In the genomic region with DNA sequence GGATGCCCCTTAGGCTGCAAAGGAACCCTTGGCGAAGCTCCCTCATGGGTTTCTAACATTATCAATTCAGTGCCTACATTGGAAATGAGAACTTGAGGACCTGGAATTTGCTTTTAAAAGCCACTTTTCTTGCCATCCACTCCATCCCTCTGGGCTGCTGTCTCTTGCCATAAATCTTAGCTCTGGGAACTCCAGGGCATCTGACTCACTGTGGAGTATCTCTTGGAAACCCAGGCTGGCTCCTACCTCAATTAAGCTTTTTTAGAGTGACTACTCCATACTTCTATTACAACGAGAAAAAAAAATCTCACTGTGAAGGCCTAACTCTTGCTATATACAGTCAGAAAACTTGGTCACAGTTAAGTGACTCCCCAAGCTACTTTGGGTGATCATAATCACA, we compare ENCODE assay signal across 18 cellular contexts.
A peak's percentile ranks its signal among the peaks of the same experiment; 100 is the strongest.
DNase-seq lines count a peak whose midpoint lies in the region; ATAC-seq, FAIRE-seq and TF ChIP-seq lines count a peak whose summit lies in the region.
"Had no signal": no experiment of that assay in that cellular context is flagged by ENCODE, and none has a peak within 500 bp of the region (broad histone marks: within the 10 kb centered on the region; RNA-seq: fewer than 3 reads in every experiment).

No MANE protein-coding gene starts in this region.

- no peaks in the 10 kb centered on the region for H3K27me3 Mint-ChIP-seq in activated naive CD4-positive, alpha-beta T cell treated with anti-CD3 and anti-CD28 coated beads, Interleukin-2, amount 10 ng/mL, durations not matched to agents 7 days and 5 days
- H3K27me3 Mint-ChIP-seq: CD4-positive, alpha-beta memory T cell; T-helper 17 cell had no signal

- CTCF ChIA-PET in AG04449 (lab: Yijun Ruan, JAX): interaction anchor here (0.6 kb wide), 1 partner anchor 20 kb away, joined by 3 read pairs; no protein-coding TSS in a partner anchor
- CTCF ChIA-PET in activated naive CD4-positive, alpha-beta T cell treated with anti-CD3 and anti-CD28 coated beads, Interleukin-2, amount 10 ng/mL, durations not matched to agents 7 days and 5 days (lab: Charles Lee): no interaction called here

- H3K4me1 ChIP-seq in mesenchymal stem cell (ENCODE audit: control insufficient read depth, insufficient read depth, low read depth, low read length): no peaks in the 10 kb centered on the region
- H3K4me1 ChIP-seq: HAP-1 had no signal

- no peak overlapping the region for H3K4me3 Mint-ChIP-seq in activated naive CD4-positive, alpha-beta T cell treated with anti-CD3 and anti-CD28 coated beads, Interleukin-2, amount 10 ng/mL, durations not matched to agents 7 days and 5 days
- H3K4me3 Mint-ChIP-seq: B cell; CD4-positive, alpha-beta memory T cell; IgD-negative memory B cell; T-helper 17 cell had no signal

- no peaks in the 10 kb centered on the region for H3K36me3 ChIP-seq in mesenchymal stem cell (ENCODE audit: control insufficient read depth in 1 of 2, insufficient read depth in 2 of 2, low read depth in 1 of 2, low read length in 2 of 2)
- H3K36me3 ChIP-seq: HAP-1 had no signal

- H2BK12ac ChIP-seq in mesenchymal stem cell (ENCODE audit: low read length in 2 of 2): no peak overlapping the region

- H4K8ac ChIP-seq in mesenchymal stem cell (ENCODE audit: low read length): no peak overlapping the region

- H3K9me3 ChIP-seq in mesenchymal stem cell (ENCODE audit: control insufficient read depth, low read length): no peaks in the 10 kb centered on the region
- H3K9me3 ChIP-seq: HAP-1 had no signal

- no peak overlapping the region for H2BK15ac ChIP-seq in mesenchymal stem cell (ENCODE audit: low read depth, poor library complexity, severe bottlenecking)

- no peak overlapping the region for H3K9ac ChIP-seq in mesenchymal stem cell (ENCODE audit: low read length)

- no peak for TF ChIP-seq CTCF in AG04449 (IDR thresholded peaks at IDR 0.05; ENCODE audit: insufficient read depth, low read length, missing control alignments)

- H2BK120ac ChIP-seq in mesenchymal stem cell (ENCODE audit: low read depth, low read length): no peak overlapping the region

- H3K14ac ChIP-seq in mesenchymal stem cell (ENCODE audit: low read length in 2 of 2): no peak overlapping the region

- H2AFZ ChIP-seq in mesenchymal stem cell (ENCODE audit: low read depth, low read length): no peak overlapping the region

- H3K4me2 ChIP-seq in mesenchymal stem cell (ENCODE audit: low read length, poor library complexity, severe bottlenecking): no peak overlapping the region

- ATAC-seq in SK-N-SH treated with all-trans-retinoic acid at 6 μM for 48 hours: peak; percentile 94
- no peak for ATAC-seq in GM21515 (IDR thresholded peaks at IDR 0.05; ENCODE audit: unreplicated experiment)
- ATAC-seq: Right ventricle myocardium inferior, T-helper 17 cell had no signal

- H2BK5ac ChIP-seq in mesenchymal stem cell (ENCODE audit: low read depth, low read length, poor library complexity, severe bottlenecking): no peak overlapping the region

- no peak for FAIRE-seq in HTR-8/SVneo (lab: Jason Lieb, UNC)

- H3K4me1 Mint-ChIP-seq in activated naive CD4-positive, alpha-beta T cell treated with anti-CD3 and anti-CD28 coated beads, Interleukin-2, amount 10 ng/mL, durations not matched to agents 7 days and 5 days: no peaks in the 10 kb centered on the region
- H3K4me1 Mint-ChIP-seq: B cell; CD4-positive, alpha-beta memory T cell; T-helper 17 cell had no signal

- H3K4me3 ChIP-seq in AG04449 (ENCODE audit: low read depth, low read length) (no peak overlapping the region), mesenchymal stem cell (ENCODE audit: insufficient read depth in 1 of 2, low read depth in 1 of 2, low read length in 2 of 2) (no peak overlapping the region)
- H3K4me3 ChIP-seq: HAP-1 had no signal

- H3K18ac ChIP-seq in mesenchymal stem cell (ENCODE audit: low read depth in 1 of 2, low read length in 2 of 2): no peak overlapping the region

- H3K27ac Mint-ChIP-seq in activated naive CD4-positive, alpha-beta T cell treated with anti-CD3 and anti-CD28 coated beads, Interleukin-2, amount 10 ng/mL, durations not matched to agents 7 days and 5 days: no peak overlapping the region
- H3K27ac Mint-ChIP-seq: B cell; CD4-positive, alpha-beta memory T cell; IgD-negative memory B cell; T-helper 17 cell had no signal

- H3K36me3 Mint-ChIP-seq in activated naive CD4-positive, alpha-beta T cell treated with anti-CD3 and anti-CD28 coated beads, Interleukin-2, amount 10 ng/mL, durations not matched to agents 7 days and 5 days: no peaks in the 10 kb centered on the region
- H3K36me3 Mint-ChIP-seq: CD4-positive, alpha-beta memory T cell; IgD-negative memory B cell had no signal

- H3K27me3 ChIP-seq in mesenchymal stem cell (ENCODE audit: control insufficient read depth in 1 of 2, insufficient read depth in 1 of 2, low read length in 2 of 2): no peaks in the 10 kb centered on the region

- POLR2A ChIA-PET in AG04449 (lab: Yijun Ruan, JAX): no interaction called here

- H2AK5ac ChIP-seq in mesenchymal stem cell (ENCODE audit: low read length, severe bottlenecking): no peak overlapping the region

- no peak overlapping the region for H3K27ac ChIP-seq in mesenchymal stem cell (ENCODE audit: low read length, poor library complexity, severe bottlenecking)

- no peaks in the 10 kb centered on the region for H3K79me1 ChIP-seq in mesenchymal stem cell (replicated peaks; ENCODE audit: low read length, poor library complexity, severe bottlenecking)

- H3K23ac ChIP-seq in mesenchymal stem cell (ENCODE audit: low read length in 2 of 2): no peak overlapping the region

- 81% methylated on average over 2 of the region's 2 CpGs for WGBS in mesenchymal stem cell

- no peaks in the 10 kb centered on the region for H3K9me3 Mint-ChIP-seq in activated naive CD4-positive, alpha-beta T cell treated with anti-CD3 and anti-CD28 coated beads, Interleukin-2, amount 10 ng/mL, durations not matched to agents 7 days and 5 days
- H3K9me3 Mint-ChIP-seq: IgD-negative memory B cell had no signal

- no peak overlapping the region for H4K91ac ChIP-seq in mesenchymal stem cell (ENCODE audit: low read length)

- H3K4ac ChIP-seq in mesenchymal stem cell (ENCODE audit: low read depth in 1 of 2, low read length in 2 of 2): no peak overlapping the region

- DNase-seq in AG04449 (ENCODE audit: low read depth, low spot score): peak; percentile 28
- peak; percentile 48 for DNase-seq in GM04504 (ENCODE audit: low read depth)
- DNase-seq in mesenchymal stem cell: peak; percentile 19
- no peak for DNase-seq in HTR-8/SVneo (ENCODE audit: insufficient read length, low spot score)
- no peak for DNase-seq in activated naive CD4-positive, alpha-beta T cell treated with anti-CD3 and anti-CD28 coated beads, Interleukin-2, amount 10 ng/mL, durations not matched to agents 7 days and 5 days
- no peak for DNase-seq in NCI-H2227 treated with DMSO at 0.1 percent for 48 hours (lab: John Stamatoyannopoulos, UW)
- DNase-seq: 8988T; CD4-positive, alpha-beta memory T cell; MV-4-11; NCI-H1417 treated with DMSO at 0.1 percent for 48 hours; NCI-H2029 treated with DMSO at 0.1 percent for 48 hours; T-helper 17 cell had no signal

TF ChIP-seq in SK-N-SH treated with all-trans-retinoic acid at 6 μM for 48 hours, 23 proteins besides CTCF, POLR2A, EP300 and RAD21 (continues in another document):
- TF ChIP-seq, protein P1, sequence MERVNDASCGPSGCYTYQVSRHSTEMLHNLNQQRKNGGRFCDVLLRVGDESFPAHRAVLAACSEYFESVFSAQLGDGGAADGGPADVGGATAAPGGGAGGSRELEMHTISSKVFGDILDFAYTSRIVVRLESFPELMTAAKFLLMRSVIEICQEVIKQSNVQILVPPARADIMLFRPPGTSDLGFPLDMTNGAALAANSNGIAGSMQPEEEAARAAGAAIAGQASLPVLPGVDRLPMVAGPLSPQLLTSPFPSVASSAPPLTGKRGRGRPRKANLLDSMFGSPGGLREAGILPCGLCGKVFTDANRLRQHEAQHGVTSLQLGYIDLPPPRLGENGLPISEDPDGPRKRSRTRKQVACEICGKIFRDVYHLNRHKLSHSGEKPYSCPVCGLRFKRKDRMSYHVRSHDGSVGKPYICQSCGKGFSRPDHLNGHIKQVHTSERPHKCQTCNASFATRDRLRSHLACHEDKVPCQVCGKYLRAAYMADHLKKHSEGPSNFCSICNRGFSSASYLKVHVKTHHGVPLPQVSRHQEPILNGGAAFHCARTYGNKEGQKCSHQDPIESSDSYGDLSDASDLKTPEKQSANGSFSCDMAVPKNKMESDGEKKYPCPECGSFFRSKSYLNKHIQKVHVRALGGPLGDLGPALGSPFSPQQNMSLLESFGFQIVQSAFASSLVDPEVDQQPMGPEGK (CRISPR knock-in tag; IDR thresholded peaks at IDR 0.05; ENCODE audit: borderline replicate concordance): no peak
- TF ChIP-seq TOX (CRISPR knock-in tag; IDR thresholded peaks at IDR 0.05; ENCODE audit: borderline replicate concordance): no peak
- TF ChIP-seq, protein P2, sequence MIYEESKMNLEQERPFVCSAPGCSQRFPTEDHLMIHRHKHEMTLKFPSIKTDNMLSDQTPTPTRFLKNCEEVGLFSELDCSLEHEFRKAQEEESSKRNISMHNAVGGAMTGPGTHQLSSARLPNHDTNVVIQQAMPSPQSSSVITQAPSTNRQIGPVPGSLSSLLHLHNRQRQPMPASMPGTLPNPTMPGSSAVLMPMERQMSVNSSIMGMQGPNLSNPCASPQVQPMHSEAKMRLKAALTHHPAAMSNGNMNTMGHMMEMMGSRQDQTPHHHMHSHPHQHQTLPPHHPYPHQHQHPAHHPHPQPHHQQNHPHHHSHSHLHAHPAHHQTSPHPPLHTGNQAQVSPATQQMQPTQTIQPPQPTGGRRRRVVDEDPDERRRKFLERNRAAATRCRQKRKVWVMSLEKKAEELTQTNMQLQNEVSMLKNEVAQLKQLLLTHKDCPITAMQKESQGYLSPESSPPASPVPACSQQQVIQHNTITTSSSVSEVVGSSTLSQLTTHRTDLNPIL (CRISPR knock-in tag; IDR thresholded peaks at IDR 0.05; ENCODE audit: low read depth): no peak
- no peak for TF ChIP-seq ZC3H10 (CRISPR knock-in tag; IDR thresholded peaks at IDR 0.05)
- TF ChIP-seq, protein P3, sequence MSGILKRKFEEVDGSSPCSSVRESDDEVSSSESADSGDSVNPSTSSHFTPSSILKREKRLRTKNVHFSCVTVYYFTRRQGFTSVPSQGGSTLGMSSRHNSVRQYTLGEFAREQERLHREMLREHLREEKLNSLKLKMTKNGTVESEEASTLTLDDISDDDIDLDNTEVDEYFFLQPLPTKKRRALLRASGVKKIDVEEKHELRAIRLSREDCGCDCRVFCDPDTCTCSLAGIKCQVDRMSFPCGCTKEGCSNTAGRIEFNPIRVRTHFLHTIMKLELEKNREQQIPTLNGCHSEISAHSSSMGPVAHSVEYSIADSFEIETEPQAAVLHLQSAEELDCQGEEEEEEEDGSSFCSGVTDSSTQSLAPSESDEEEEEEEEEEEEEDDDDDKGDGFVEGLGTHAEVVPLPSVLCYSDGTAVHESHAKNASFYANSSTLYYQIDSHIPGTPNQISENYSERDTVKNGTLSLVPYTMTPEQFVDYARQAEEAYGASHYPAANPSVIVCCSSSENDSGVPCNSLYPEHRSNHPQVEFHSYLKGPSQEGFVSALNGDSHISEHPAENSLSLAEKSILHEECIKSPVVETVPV (CRISPR knock-in tag; IDR thresholded peaks at IDR 0.05): no peak
- TF ChIP-seq GLIS3 (CRISPR knock-in tag; IDR thresholded peaks at IDR 0.05): no peak
- TF ChIP-seq ZNF565 (CRISPR knock-in tag; conservative IDR thresholded peaks at IDR 0.05; ENCODE audit: low read depth): no peak
- TF ChIP-seq CSDC2 (CRISPR knock-in tag; IDR thresholded peaks at IDR 0.05): no peak

Comparison
In these comparisons a context has a peak if more than half of its experiments do, and no peak if none do; other contexts are left out.
1. DNase-seq: peak in AG04449 (single experiment), GM04504 (single experiment) and mesenchymal stem cell (single experiment); none in HTR-8/SVneo (single experiment), activated naive CD4-positive, alpha-beta T cell treated with anti-CD3 and anti-CD28 coated beads, Interleukin-2, amount 10 ng/mL, durations not matched to agents 7 days and 5 days (single experiment) and NCI-H2227 treated with DMSO at 0.1 percent for 48 hours (single experiment).